Comparison of ENCODE assay signal across 9 cellular contexts in genomic region chr9:33116855-33117254, GRCh38. TPM values are rescaled to one million over a fixed set of nuclear protein-coding genes. Genes with fewer than 3 reads are reported as not detected.
DNase-seq lines count a peak whose midpoint lies in the region; ATAC-seq and TF ChIP-seq lines count a peak whose summit lies in the region.
"Had no signal": no experiment of that assay in that cellular context is flagged by ENCODE, and none has a peak within 500 bp of the region (broad histone marks: within the 10 kb centered on the region; RNA-seq: fewer than 3 reads in every experiment).

No MANE protein-coding gene starts in this region.

- DNase-seq in breast epithelium (ENCODE audit: low spot score in 2 of 2) (no peak), osteocyte (ENCODE audit: extremely low spot score, unreplicated experiment) (no peak), putamen (ENCODE audit: low spot score) (no peak), DMS53 treated with DMSO at 0.1 percent for 48 hours (lab: John Stamatoyannopoulos, UW; ENCODE audit: unreplicated experiment) (no peak), H7 (no peak)

- H4K20me1 ChIP-seq in KMS-11 (ENCODE audit: insufficient read depth) = no peaks in the 10 kb centered on the region

- H3K4me1 ChIP-seq in KMS-11 (ENCODE audit: low read depth, poor library complexity, severe bottlenecking) (peaks cover 26% of the 10 kb centered on the region), breast epithelium (no peaks in the 10 kb centered on the region)

- TF ChIP-seq CTCF in KMS-11 (conservative IDR thresholded peaks at IDR 0.05; ENCODE audit: low read depth, low read length) (no peak), breast epithelium (IDR thresholded peaks at IDR 0.05) (no peak), osteocyte (IDR thresholded peaks at IDR 0.05) (no peak)

- H3K79me2 ChIP-seq in KMS-11 (ENCODE audit: insufficient read depth, low read depth) = no peaks in the 10 kb centered on the region

- no peak overlapping the region for H3K4me3 ChIP-seq in KMS-11 (IDR thresholded peaks at IDR 0.05; ENCODE audit: insufficient read depth, low read depth, low read length)
- H3K4me3 ChIP-seq in breast epithelium = no peak overlapping the region
- no peak overlapping the region for H3K4me3 ChIP-seq in H7 (ENCODE audit: insufficient read depth, low read depth, low read length)
- H3K4me3 ChIP-seq: adrenal gland had no signal

- no peak overlapping the region for H2AFZ ChIP-seq in KMS-11 (ENCODE audit: low read depth)

- H3K27ac ChIP-seq in KMS-11 (peak overlapping the region; percentile 46; the same call in 1 of the 2 replicates), breast epithelium (peak overlapping the region; percentile 15 to 43)

- H3K36me3 ChIP-seq in KMS-11 (ENCODE audit: insufficient read depth) (no peaks in the 10 kb centered on the region), breast epithelium (no peaks in the 10 kb centered on the region), H7 (replicated peaks; ENCODE audit: control insufficient read depth, insufficient read depth, low read length) (no peaks in the 10 kb centered on the region)

- H3K4me1 Mint-ChIP-seq in osteocyte (ENCODE audit: unreplicated experiment) = peaks cover 46% of the 10 kb centered on the region

- ATAC-seq in GM18502 (IDR thresholded peaks at IDR 0.05; ENCODE audit: poor library complexity, unreplicated experiment) (peak; percentile 62), GM18858 (IDR thresholded peaks at IDR 0.05; ENCODE audit: unreplicated experiment) (no peak)

- no peak overlapping the region for H3K9ac ChIP-seq in KMS-11

- H3K27me3 Mint-ChIP-seq in osteocyte (ENCODE audit: unreplicated experiment) = no peaks in the 10 kb centered on the region

- peaks cover 11% of the 10 kb centered on the region for H3K36me3 Mint-ChIP-seq in osteocyte (ENCODE audit: unreplicated experiment)

- peak overlapping the region; percentile 52 for H3K27ac Mint-ChIP-seq in osteocyte (ENCODE audit: unreplicated experiment)

- H3K9me3 ChIP-seq in breast epithelium = no peaks in the 10 kb centered on the region
- H3K9me3 ChIP-seq: adrenal gland had no signal

- no peak for TF ChIP-seq POLR2A in breast epithelium (IDR thresholded peaks at IDR 0.05)

- no peaks in the 10 kb centered on the region for H3K9me3 Mint-ChIP-seq in osteocyte (ENCODE audit: unreplicated experiment)

- no peaks in the 10 kb centered on the region for H3K27me3 ChIP-seq in KMS-11 (ENCODE audit: insufficient read depth, low read depth)
- H3K27me3 ChIP-seq in breast epithelium = no peaks in the 10 kb centered on the region
- H3K27me3 ChIP-seq in H7 (ENCODE audit: control insufficient read depth, insufficient read depth, low read length) = no peaks in the 10 kb centered on the region
- H3K27me3 ChIP-seq: adrenal gland had no signal

- peak overlapping the region; percentile 45; the same call in 1 of the 2 replicates for H3K4me2 ChIP-seq in KMS-11

- no peak overlapping the region for H3K4me3 Mint-ChIP-seq in osteocyte (ENCODE audit: unreplicated experiment)

- intact Hi-C loops in breast epithelium (cut with DNase I; ENCODE audit: low total_unique reads) = no loop called here

RNA-seq across cellular contexts. Expression of gene SMU1, which starts 40.4 kb away (rescaled TPM):
- total RNA-seq in breast epithelium (10 to 100 TPM; 19.8 to 22.1 (median 21.0) TPM), osteocyte (22.4 and 23.0 TPM in 2 replicates)
- total RNA-seq in H7 (2014; rRNA removed; shearing (Covaris generic)) = 30.4 and 33.7 TPM in 2 replicates

RNA-seq across cellular contexts. Expression of gene B4GALT1, which starts 50.3 kb away (rescaled TPM):
- 10 to 100 TPM; 60.8 to 81.8 (median 66.2) TPM for total RNA-seq in breast epithelium
- total RNA-seq in osteocyte = 39.1 and 40.9 TPM in 2 replicates
- total RNA-seq in H7 (2014; rRNA removed; shearing (Covaris generic)) = 5.5 and 6.7 TPM in 2 replicates
